In the genomic region with DNA sequence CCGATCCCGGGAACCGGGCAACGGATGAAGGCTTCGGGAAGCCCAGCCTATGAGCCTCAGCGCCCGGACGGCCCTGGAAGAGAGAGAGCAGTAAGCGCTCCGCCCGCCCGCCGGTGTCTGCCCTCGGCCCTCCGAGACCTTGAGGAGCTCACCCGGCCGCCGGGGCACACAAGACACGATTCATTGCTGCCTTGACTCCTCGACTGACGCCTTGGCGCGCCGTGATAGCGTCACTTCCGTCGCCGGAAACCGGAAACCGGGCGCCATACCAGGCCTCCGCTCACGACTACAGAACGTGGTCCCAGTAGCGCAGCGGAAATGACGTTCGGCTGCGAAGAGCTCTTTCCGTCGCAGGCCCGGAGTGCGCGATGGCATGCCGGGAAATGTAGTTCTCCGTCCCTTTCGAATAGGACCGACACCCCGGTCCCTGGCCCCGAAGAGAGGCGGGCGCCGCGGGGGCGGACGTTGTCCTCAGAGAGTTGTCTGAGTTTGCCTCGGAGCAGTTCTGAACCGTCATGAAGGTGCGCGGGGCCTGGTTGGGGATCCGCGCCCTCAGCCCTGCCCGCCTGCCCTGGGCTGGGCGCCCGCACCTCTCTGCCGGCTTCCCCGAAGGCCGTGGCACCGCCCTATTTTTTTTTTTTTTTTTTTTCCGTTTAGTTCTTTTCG, we compare ENCODE assay signal across 8 cellular contexts. TPM values are rescaled to one million over a fixed set of nuclear protein-coding genes. Genes with fewer than 3 reads are reported as not detected.
A peak's percentile ranks its signal among the peaks of the same experiment; 100 is the strongest.
DNase-seq lines count a peak whose midpoint lies in the region; ATAC-seq and TF ChIP-seq lines count a peak whose summit lies in the region.

UQCC4 (minus strand) TSS at position 208 of the 666 bp plus-strand sequence; CDS start at position 184, 24 bp downstream.

- peak within 1 kb of the TSS; percentile 98 for H2AK9ac ChIP-seq in IMR-90 (replicated peaks; ENCODE audit: low read depth, low read length, poor library complexity)

- POLR2A ChIA-PET in IMR-90 (lab: Charles Lee; ENCODE audit: unreplicated experiment), result interaction anchor here (0.9 to 1.2 kb wide), 3 partner anchors 23 to 74 kb away, joined by 3 to 4 read pairs (median 4); no protein-coding TSS in a partner anchor

- H3K27me3 ChIP-seq in IMR-90 (ENCODE audit: control insufficient read depth, insufficient read depth, low read length), result no peaks in the 10 kb centered on the region

- peak within 1 kb of the TSS; percentile 91 for H3K9ac ChIP-seq in IMR-90 (ENCODE audit: low read depth, low read length)

- peak within 1 kb of the TSS; percentile 85 for H3K23ac ChIP-seq in IMR-90 (ENCODE audit: low read depth, low read length)

- H2BK5ac ChIP-seq in IMR-90 (ENCODE audit: low read depth, low read length, poor library complexity, severe bottlenecking), result peak within 1 kb of the TSS; percentile 82

- TF ChIP-seq RAD21 in IMR-90 (IDR thresholded peaks at IDR 0.05; ENCODE audit: low read length), result no peak

- peak within 1 kb of the TSS; percentile 100 for H3K4me2 ChIP-seq in IMR-90 (ENCODE audit: low read depth, low read length)

- H3K79me1 ChIP-seq in IMR-90 (ENCODE audit: low read depth in 1 of 2, low read length in 2 of 2), result peaks cover 11 to 23% of the 10 kb centered on the region in 2 experiments

- peak within 1 kb of the TSS; percentile 96 for H2AK5ac ChIP-seq in IMR-90 (ENCODE audit: low read depth, low read length)

- peak within 1 kb of the TSS; percentile 96 for H3K4ac ChIP-seq in IMR-90 (ENCODE audit: low read depth, low read length)

- H3K4me1 ChIP-seq in IMR-90 (ENCODE audit: control insufficient read depth, insufficient read depth, low read length) (peaks cover 3% of the 10 kb centered on the region; the same call in 1 of the 2 replicates), mucosa of descending colon (ENCODE audit: low read depth) (peaks cover 16% of the 10 kb centered on the region)

- no peaks in the 10 kb centered on the region for H3K36me3 ChIP-seq in IMR-90 (ENCODE audit: control insufficient read depth, insufficient read depth, low read length)
- H3K36me3 ChIP-seq in mucosa of descending colon (ENCODE audit: low read depth), result no peaks in the 10 kb centered on the region

- H3K9me3 ChIP-seq in IMR-90 (ENCODE audit: control insufficient read depth, insufficient read depth, low read length), result no peaks in the 10 kb centered on the region
- no peaks in the 10 kb centered on the region for H3K9me3 ChIP-seq in mucosa of descending colon

- peak; percentile 100 for DNase-seq in DMS 273 (lab: John Stamatoyannopoulos, UW; ENCODE audit: unreplicated experiment)
- peak; percentile 99 for DNase-seq in IMR-90
- peak; percentile 99 for DNase-seq in OCI-M1 (lab: John Stamatoyannopoulos, UW)
- peak; percentile 99 for DNase-seq in activated T-cell treated with anti-CD3 and anti-CD28 coated beads for 4 hours
- DNase-seq in epithelial cell of esophagus (ENCODE audit: low read depth), result peak; percentile 99
- peak; percentile 99 for DNase-seq in mucosa of descending colon
- peak; percentile 99 for DNase-seq in stimulated activated CD8-positive, alpha-beta memory T cell treated with anti-CD3 and anti-CD28 coated beads, Interleukin-4, amount 100 ng/mL, for 24 hours (ENCODE audit: low read depth)

- no TSS peak for BruUV-seq in IMR-90 (replicated peaks; lab: Mats Ljungman, UMichigan)

- intact Hi-C loops in IMR-90 (cut with micrococcal nuclease) (loop anchor here (10.0 kb wide), 1 partner anchor 54 kb away; the partner anchor contains the start of gene CLCN7), mucosa of descending colon (cut with DNase I, micrococcal nuclease) (no loop called here)

- dilution Hi-C loops in IMR-90 (cut with HindIII; ENCODE audit: low sequenced_read_pairs, unreplicated experiment), result no loop called here

- H3K18ac ChIP-seq in IMR-90 (ENCODE audit: low read depth, low read length), result peak within 1 kb of the TSS; percentile 11

- peak within 1 kb of the TSS; percentile 89 for H3K27ac ChIP-seq in IMR-90 (ENCODE audit: insufficient read depth, low read length)

- H2BK120ac ChIP-seq in IMR-90 (ENCODE audit: low read depth, low read length), result peak within 1 kb of the TSS; percentile 31

- H3K9me1 ChIP-seq in IMR-90 (ENCODE audit: insufficient read depth, low read length), result no peaks in the 10 kb centered on the region

- H3K14ac ChIP-seq in IMR-90 (replicated peaks; ENCODE audit: low read depth, low read length), result peak within 1 kb of the TSS; percentile 98

- peak within 1 kb of the TSS; percentile 95 to 100 for H4K8ac ChIP-seq in IMR-90 (ENCODE audit: low read depth in 2 of 2, low read length in 2 of 2)

- H2AFZ ChIP-seq in IMR-90 (replicated peaks; ENCODE audit: low read length, poor library complexity), result peak within 1 kb of the TSS; percentile 97

- ATAC-seq in GM21528 (IDR thresholded peaks at IDR 0.05; ENCODE audit: low FRiP score, unreplicated experiment) (peak; percentile 88), IMR-90 (ENCODE audit: low read depth) (peak; percentile 97), mucosa of descending colon (peak; percentile 98)

- TF ChIP-seq CTCF in IMR-90 (conservative IDR thresholded peaks at IDR 0.05; ENCODE audit: low read depth, low read length), result no peak
- TF ChIP-seq CTCF in epithelial cell of esophagus (IDR thresholded peaks at IDR 0.05; ENCODE audit: insufficient read depth, low read depth, low read length, missing control alignments), result no peak
- no peak for TF ChIP-seq CTCF in mucosa of descending colon (IDR thresholded peaks at IDR 0.05)

- peak within 1 kb of the TSS; percentile 20; the same call in 1 of the 2 replicates for H2BK20ac ChIP-seq in IMR-90 (ENCODE audit: low read depth, low read length)

- H4K91ac ChIP-seq in IMR-90 (ENCODE audit: insufficient read depth, low read depth, low read length), result peak within 1 kb of the TSS; percentile 89

- H3K56ac ChIP-seq in IMR-90 (ENCODE audit: extremely low read depth, insufficient read depth, low read length), result peak within 1 kb of the TSS; percentile 90

- CTCF ChIA-PET in IMR-90 (lab: Yijun Ruan, JAX), result no interaction called here

- in situ Hi-C loops in IMR-90 (cut with MboI; ENCODE audit: low sequenced_read_pairs), result no loop called here

- peak; percentile 80 for TF ChIP-seq POLR2A in IMR-90 (IDR thresholded peaks at IDR 0.05; ENCODE audit: low read depth, low read length)

- H2BK15ac ChIP-seq in IMR-90 (ENCODE audit: low read depth, low read length), result peak within 1 kb of the TSS; percentile 43; the same call in 1 of the 3 replicates

- no peaks in the 10 kb centered on the region for H4K20me1 ChIP-seq in IMR-90 (ENCODE audit: insufficient read depth, low read length)

- peak within 1 kb of the TSS; percentile 97 for H4K5ac ChIP-seq in IMR-90 (ENCODE audit: low read depth, low read length)

- H3K4me3 ChIP-seq in IMR-90 (ENCODE audit: insufficient read depth, low read depth, low read length) (peak within 1 kb of the TSS; percentile 63), epithelial cell of esophagus (ENCODE audit: low read length) (peak within 1 kb of the TSS; percentile 90), mucosa of descending colon (peak within 1 kb of the TSS; percentile 66)

- WGBS in IMR-90 (ENCODE audit: extremely low coverage in 2 of 2, insufficient read length in 1 of 2), 2 experiments, result 1% methylated on average over 44 of the region's 71 CpGs; no CpG with 5 or more reads in 1 of the 2 experiments

TF ChIP-seq in IMR-90, 13 proteins besides CTCF, POLR2A, EP300 and RAD21:
- TF ChIP-seq MAFK (IDR thresholded peaks at IDR 0.05; ENCODE audit: low read depth, low read length), result no peak
- TF ChIP-seq CHD1 (IDR thresholded peaks at IDR 0.05; ENCODE audit: low read depth, low read length), result no peak
- no peak for TF ChIP-seq RFX5 (IDR thresholded peaks at IDR 0.05; ENCODE audit: low read depth, low read length)
- no peak for TF ChIP-seq SMC3 (IDR thresholded peaks at IDR 0.05; ENCODE audit: low read depth, low read length)
- peak; percentile 96 for TF ChIP-seq MXI1 (IDR thresholded peaks at IDR 0.05; ENCODE audit: borderline replicate concordance, low read depth, low read length)
- TF ChIP-seq NFE2L2 (IDR thresholded peaks at IDR 0.05; ENCODE audit: low read depth, low read length), result no peak
- TF ChIP-seq BHLHE40 (IDR thresholded peaks at IDR 0.05; ENCODE audit: low read depth, low read length), result peak; percentile 72
- TF ChIP-seq ELK1 (IDR thresholded peaks at IDR 0.05; ENCODE audit: borderline replicate concordance, low read depth, low read length), result 0 out of 2 replicates have a peak, but pooled peaks have one; percentile 7
- TF ChIP-seq USF2 (IDR thresholded peaks at IDR 0.05; ENCODE audit: low read depth, low read length), result peak; percentile 25; the same call in 1 of the 2 replicates
- TF ChIP-seq CEBPB (IDR thresholded peaks at IDR 0.05; ENCODE audit: low read depth, low read length), result no peak
- no peak for TF ChIP-seq FOS (IDR thresholded peaks at IDR 0.05; ENCODE audit: low read depth, low read length)
- TF ChIP-seq MAZ (IDR thresholded peaks at IDR 0.05; ENCODE audit: borderline replicate concordance, low read depth, low read length), result 0 out of 2 replicates have a peak, but pooled peaks have one; percentile 29
- no peak for TF ChIP-seq RCOR1 (IDR thresholded peaks at IDR 0.05; ENCODE audit: insufficient replicate concordance, low read length)

RNA-seq across cellular contexts. Expression of gene UQCC4, which starts in this region (rescaled TPM):
- total RNA-seq in IMR-90 (2012; rRNA removed) (15.1 and 18.1 TPM in 2 replicates), mucosa of descending colon (10 to 100 TPM; 10.3 to 14.4 (median 11.0) TPM)
- polyA plus RNA-seq in IMR-90 (2012; rRNA removed), result 17.2 and 21.2 TPM in 2 replicates
- polyA plus RNA-seq in IMR-90 (2012; cell fraction: cytosol; rRNA removed), result 26.3 and 43.4 TPM in 2 replicates
- 13.6 and 15.9 TPM in 2 replicates for polyA plus RNA-seq in IMR-90 (2012; cell fraction: nucleus; rRNA removed; ENCODE audit: low replicate concordance)

Comparison
In these comparisons a context has a peak if more than half of its experiments do, and no peak if none do; other contexts are left out.
1. Peak in every context shown above with its lines: DNase-seq, ATAC-seq, H3K4me3 ChIP-seq and H3K27ac ChIP-seq.